ENCODE assay signal across 8 cellular contexts in genomic region chr14:81170829-81171195, GRCh38. TPM values are rescaled to one million over a fixed set of nuclear protein-coding genes. Genes with fewer than 3 reads are reported as not detected.
DNase-seq lines count a peak whose midpoint lies in the region; ATAC-seq and TF ChIP-seq lines count a peak whose summit lies in the region.

No MANE protein-coding gene starts in this region.

- H2BK12ac ChIP-seq in mesenchymal stem cell (ENCODE audit: low read length in 2 of 2) = no peak overlapping the region

- no peaks in the 10 kb centered on the region for H3K27me3 Mint-ChIP-seq in activated T-cell treated with anti-CD3 and anti-CD28 coated beads, Interleukin-2, amount 50 U/mL, for 72 hours (ENCODE audit: low read depth)
- no peaks in the 10 kb centered on the region for H3K27me3 Mint-ChIP-seq in activated naive CD8-positive, alpha-beta T cell treated with anti-CD3 and anti-CD28 coated beads, Interleukin-2, amount 10 ng/mL, durations not matched to agents 7 days and 5 days

- peaks cover 22% of the 10 kb centered on the region for H3K4me1 Mint-ChIP-seq in activated T-cell treated with anti-CD3 and anti-CD28 coated beads, Interleukin-2, amount 50 U/mL, for 72 hours (ENCODE audit: low read depth)
- peaks cover 32% of the 10 kb centered on the region for H3K4me1 Mint-ChIP-seq in activated naive CD8-positive, alpha-beta T cell treated with anti-CD3 and anti-CD28 coated beads, Interleukin-2, amount 10 ng/mL, durations not matched to agents 7 days and 5 days

- H3K4me2 ChIP-seq in mesenchymal stem cell (ENCODE audit: low read length, poor library complexity, severe bottlenecking) = no peak overlapping the region

- no peaks in the 10 kb centered on the region for H3K27me3 ChIP-seq in mesenchymal stem cell (ENCODE audit: control insufficient read depth in 1 of 2, insufficient read depth in 1 of 2, low read length in 2 of 2)
- no peaks in the 10 kb centered on the region for H3K27me3 ChIP-seq in tibial nerve

- TF ChIP-seq EP300 in tibial nerve (IDR thresholded peaks at IDR 0.05) = no peak

- peaks cover 2% of the 10 kb centered on the region for H3K79me1 ChIP-seq in mesenchymal stem cell (replicated peaks; ENCODE audit: low read length, poor library complexity, severe bottlenecking)

- H2AK5ac ChIP-seq in mesenchymal stem cell (ENCODE audit: low read length, severe bottlenecking) = no peak overlapping the region

- no peak overlapping the region for H3K23ac ChIP-seq in mesenchymal stem cell (ENCODE audit: low read length in 2 of 2)

- no peak overlapping the region for H3K9ac ChIP-seq in mesenchymal stem cell (ENCODE audit: low read length)

- no peak overlapping the region for H3K4ac ChIP-seq in mesenchymal stem cell (ENCODE audit: low read depth in 1 of 2, low read length in 2 of 2)

- peak overlapping the region in 1 of 2 experiments; percentile 82 for H3K4me3 ChIP-seq in mesenchymal stem cell (ENCODE audit: insufficient read depth in 1 of 2, low read depth in 1 of 2, low read length in 2 of 2)
- H3K4me3 ChIP-seq in tibial nerve = peak overlapping the region in 3 of 4 donors; percentile 44 to 71 (median 61)

- WGBS in mesenchymal stem cell = 53% methylated on average over 3 of the region's 3 CpGs
- WGBS in tibial nerve, 2 donors = 12 to 15% methylated on average over 3 of the region's 3 CpGs

- H3K27ac ChIP-seq in mesenchymal stem cell (ENCODE audit: low read length, poor library complexity, severe bottlenecking) = peak overlapping the region; percentile 10
- H3K27ac ChIP-seq in tibial nerve = peak overlapping the region; percentile 93

- H3K4me1 ChIP-seq in mesenchymal stem cell (ENCODE audit: control insufficient read depth, insufficient read depth, low read depth, low read length) (peaks cover 6% of the 10 kb centered on the region), tibial nerve (peaks cover 0 to 15% (median 2%) of the 10 kb centered on the region in 4 donors)

- peak in 2 of 5 experiments; percentile 0 to 1 for TF ChIP-seq CTCF in tibial nerve (IDR thresholded peaks at IDR 0.05)

- H3K9me3 Mint-ChIP-seq in activated T-cell treated with anti-CD3 and anti-CD28 coated beads, Interleukin-2, amount 50 U/mL, for 72 hours = no peaks in the 10 kb centered on the region
- H3K9me3 Mint-ChIP-seq in activated naive CD8-positive, alpha-beta T cell treated with anti-CD3 and anti-CD28 coated beads, Interleukin-2, amount 10 ng/mL, durations not matched to agents 7 days and 5 days = no peaks in the 10 kb centered on the region

- DNase-seq in activated T-cell treated with anti-CD3 and anti-CD28 coated beads, Interleukin-2, amount 50 U/mL, for 72 hours = no peak
- DNase-seq in activated T-cell treated with anti-CD3 and anti-CD28 coated beads for 4 hours (no peak), mesenchymal stem cell (no peak), tibial nerve (ENCODE audit: low spot score in 2 of 2) (no peak), amniotic stem cell (lab: John Stamatoyannopoulos, UW) (no peak)
- no peak for DNase-seq in activated naive CD8-positive, alpha-beta T cell treated with anti-CD3 and anti-CD28 coated beads, Interleukin-2, amount 10 ng/mL, durations not matched to agents 7 days and 5 days

- no peak overlapping the region for H2BK5ac ChIP-seq in mesenchymal stem cell (ENCODE audit: low read depth, low read length, poor library complexity, severe bottlenecking)

- no peak overlapping the region for H2BK120ac ChIP-seq in mesenchymal stem cell (ENCODE audit: low read depth, low read length)

- no peak for ATAC-seq in activated T-cell treated with anti-CD3 and anti-CD28 coated beads, Interleukin-2, amount 50 U/mL, for 72 hours (replicated peaks in 1 of 2)
- ATAC-seq in activated naive CD8-positive, alpha-beta T cell treated with anti-CD3 and anti-CD28 coated beads, Interleukin-2, amount 10 ng/mL, durations not matched to agents 7 days and 5 days (ENCODE audit: low read depth) = no peak
- ATAC-seq in HG03095 (IDR thresholded peaks at IDR 0.05; ENCODE audit: unreplicated experiment) = no peak
- no peak for ATAC-seq in GM18505 (IDR thresholded peaks at IDR 0.05; ENCODE audit: unreplicated experiment)

- H4K8ac ChIP-seq in mesenchymal stem cell (ENCODE audit: low read length) = no peak overlapping the region

- no peak overlapping the region for H3K14ac ChIP-seq in mesenchymal stem cell (ENCODE audit: low read length in 2 of 2)

- no peak overlapping the region for H4K91ac ChIP-seq in mesenchymal stem cell (ENCODE audit: low read length)

- H3K27ac Mint-ChIP-seq in activated T-cell treated with anti-CD3 and anti-CD28 coated beads, Interleukin-2, amount 50 U/mL, for 72 hours = peak overlapping the region; percentile 83
- peak overlapping the region; percentile 92 for H3K27ac Mint-ChIP-seq in activated naive CD8-positive, alpha-beta T cell treated with anti-CD3 and anti-CD28 coated beads, Interleukin-2, amount 10 ng/mL, durations not matched to agents 7 days and 5 days

- TF ChIP-seq POLR2A in tibial nerve (IDR thresholded peaks at IDR 0.05) (no peak), GM18505 (IDR thresholded peaks at IDR 0.05; ENCODE audit: borderline replicate concordance, extremely low read depth, insufficient read depth, insufficient read length) (no peak)

- no peak overlapping the region for H2BK15ac ChIP-seq in mesenchymal stem cell (ENCODE audit: low read depth, poor library complexity, severe bottlenecking)

- H3K36me3 ChIP-seq in mesenchymal stem cell (ENCODE audit: control insufficient read depth in 1 of 2, insufficient read depth in 2 of 2, low read depth in 1 of 2, low read length in 2 of 2) (peaks cover 0 to 4% of the 10 kb centered on the region in 2 experiments), tibial nerve (peaks cover 0 to 5% (median 0%) of the 10 kb centered on the region in 3 donors)

- no peaks in the 10 kb centered on the region for H3K9me3 ChIP-seq in mesenchymal stem cell (ENCODE audit: control insufficient read depth, low read length)
- H3K9me3 ChIP-seq in tibial nerve = no peaks in the 10 kb centered on the region

- no peaks in the 10 kb centered on the region for H3K36me3 Mint-ChIP-seq in activated T-cell treated with anti-CD3 and anti-CD28 coated beads, Interleukin-2, amount 50 U/mL, for 72 hours (ENCODE audit: insufficient read depth in 2 of 2)
- H3K36me3 Mint-ChIP-seq in activated naive CD8-positive, alpha-beta T cell treated with anti-CD3 and anti-CD28 coated beads, Interleukin-2, amount 10 ng/mL, durations not matched to agents 7 days and 5 days = peaks cover 4% of the 10 kb centered on the region

- POLR2A ChIA-PET in activated naive CD8-positive, alpha-beta T cell treated with anti-CD3 and anti-CD28 coated beads, Interleukin-2, amount 10 ng/mL, durations not matched to agents 7 days and 5 days (lab: Charles Lee) = interaction anchor here (0.9 to 2.4 kb wide), 13 partner anchors 9 to 236 kb away, joined by 3 to 26 read pairs (median 4); partner anchors contain the start of genes CEP128 and GTF2A1

- no peak overlapping the region for H2AFZ ChIP-seq in mesenchymal stem cell (ENCODE audit: low read depth, low read length)

- peak overlapping the region; percentile 86 to 94 for H3K4me3 Mint-ChIP-seq in activated T-cell treated with anti-CD3 and anti-CD28 coated beads, Interleukin-2, amount 50 U/mL, for 72 hours
- peak overlapping the region; percentile 87 for H3K4me3 Mint-ChIP-seq in activated naive CD8-positive, alpha-beta T cell treated with anti-CD3 and anti-CD28 coated beads, Interleukin-2, amount 10 ng/mL, durations not matched to agents 7 days and 5 days

- no peak overlapping the region for H3K18ac ChIP-seq in mesenchymal stem cell (ENCODE audit: low read depth in 1 of 2, low read length in 2 of 2)

RNA-seq across cellular contexts. Expression of gene GTF2A1, which starts 49.9 kb away (rescaled TPM):
- total RNA-seq in activated T-cell treated with anti-CD3 and anti-CD28 coated beads, Interleukin-2, amount 50 U/mL, for 72 hours = 10 to 100 TPM; 52.3 to 58.6 TPM
- total RNA-seq in activated naive CD8-positive, alpha-beta T cell treated with anti-CD3 and anti-CD28 coated beads, Interleukin-2, amount 10 ng/mL, durations not matched to agents 7 days and 5 days = 10 to 100 TPM; 35.1 to 35.8 TPM
- polyA plus RNA-seq in mesenchymal stem cell (2013, experiment 1 of 2) = 18.2 TPM
- polyA plus RNA-seq in mesenchymal stem cell (2013, experiment 2 of 2) = 19.9 TPM
- 10 to 100 TPM; 20.7 to 27.3 (median 26.2) TPM for total RNA-seq in tibial nerve
